ENCODE assay signal across 1 cellular context in genomic region chr3:64728994-64729393, GRCh38.
TF ChIP-seq lines count a peak whose summit lies in the region.

No MANE protein-coding gene starts in this region.

TF ChIP-seq in H1, 55 proteins besides CTCF, POLR2A, EP300 and RAD21 (continued from another document):
- TF ChIP-seq E2F6 (IDR thresholded peaks at IDR 0.05) (no peak), ASH2L (IDR thresholded peaks at IDR 0.05; ENCODE audit: low read length) (no peak), SIX5 (IDR thresholded peaks at IDR 0.05; ENCODE audit: low read depth, low read length) (no peak), RFX5 (IDR thresholded peaks at IDR 0.05; ENCODE audit: borderline replicate concordance, low read depth, low read length) (no peak), TAF7 (optimal IDR thresholded peaks at IDR 0.05; ENCODE audit: borderline replicate concordance, low read depth, low read length) (no peak)
